ENCODE assay signal across 9 cellular contexts in the genomic region with DNA sequence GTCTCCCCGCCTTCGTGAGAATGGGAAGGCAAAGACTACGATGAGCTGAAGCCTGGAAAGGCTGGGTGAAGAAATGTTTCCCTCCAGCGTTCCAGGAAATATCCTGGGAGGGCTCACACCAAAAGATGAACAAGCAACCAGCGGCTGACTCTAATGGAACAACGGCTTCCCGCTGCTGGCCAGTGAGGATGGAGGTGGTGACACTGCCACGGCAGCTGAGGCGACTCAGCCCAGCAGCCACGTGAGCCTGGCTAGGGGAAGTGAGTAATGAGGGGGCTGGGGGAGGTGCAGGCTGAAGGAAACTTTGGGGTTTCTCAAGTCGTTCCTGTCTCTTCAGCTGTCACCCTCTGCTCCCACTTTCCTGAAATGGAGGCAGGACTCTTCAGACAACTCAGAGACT.
DNase-seq lines count a peak whose midpoint lies in the region; ATAC-seq and TF ChIP-seq lines count a peak whose summit lies in the region.
"Had no signal": no experiment of that assay in that cellular context is flagged by ENCODE, and none has a peak within 500 bp of the region (broad histone marks: within the 10 kb centered on the region; RNA-seq: fewer than 3 reads in every experiment).

No MANE protein-coding gene starts in this region.

- no peaks in the 10 kb centered on the region for H3K27me3 ChIP-seq in prostate gland (replicated peaks; ENCODE audit: insufficient read depth)

- no peak for TF ChIP-seq POLR2A in prostate gland (IDR thresholded peaks at IDR 0.05)

- no peak overlapping the region for H3K4me3 ChIP-seq in mucosa of descending colon
- H3K4me3 ChIP-seq in prostate gland: no peak overlapping the region

- H3K27ac Mint-ChIP-seq in activated naive CD8-positive, alpha-beta T cell treated with anti-CD3 and anti-CD28 coated beads for 36 hours: peak overlapping the region; percentile 71

- peak; percentile 62 for ATAC-seq in mucosa of descending colon

- no peaks in the 10 kb centered on the region for H3K9me3 Mint-ChIP-seq in activated naive CD8-positive, alpha-beta T cell treated with anti-CD3 and anti-CD28 coated beads for 36 hours
- H3K9me3 Mint-ChIP-seq: neural crest cell had no signal

- DNase-seq in activated naive CD4-positive, alpha-beta T cell treated with Interleukin-2 at 50 U/mL for 16 hours: peak; percentile 13
- DNase-seq in activated naive CD4-positive, alpha-beta T cell treated with anti-CD3 and anti-CD28 coated beads, Interleukin-2, amount 50 U/mL, for 16 hours: no peak
- DNase-seq in activated naive CD8-positive, alpha-beta T cell treated with anti-CD3 and anti-CD28 coated beads for 36 hours: peak; percentile 40
- DNase-seq in mucosa of descending colon (peak; percentile 46 to 76 (median 50)), prostate gland (ENCODE audit: low spot score) (no peak), NCI-H1105 (lab: John Stamatoyannopoulos, UW) (no peak), retina (no peak)

- 83% methylated on average over 11 of the region's 11 CpGs for WGBS in prostate gland

- H3K27ac ChIP-seq in KOPT-K1 (ENCODE audit: low read depth, low read length, poor library complexity, severe bottlenecking): peak overlapping the region; percentile 90
- H3K27ac ChIP-seq in prostate gland: no peak overlapping the region

- intact Hi-C loops in mucosa of descending colon (cut with DNase I, micrococcal nuclease) (no loop called here), prostate gland (cut with DNase I) (loop anchor here (10.0 kb wide), 1 partner anchor 129 kb away; no protein-coding TSS in a partner anchor)

- no peak for TF ChIP-seq CTCF in mucosa of descending colon (IDR thresholded peaks at IDR 0.05)
- TF ChIP-seq CTCF in prostate gland (IDR thresholded peaks at IDR 0.05): no peak

- H3K4me1 ChIP-seq in mucosa of descending colon (ENCODE audit: low read depth) (peaks cover 12% of the 10 kb centered on the region), prostate gland (replicated peaks) (no peaks in the 10 kb centered on the region)

- H3K36me3 Mint-ChIP-seq in activated naive CD8-positive, alpha-beta T cell treated with anti-CD3 and anti-CD28 coated beads for 36 hours: peaks cover 24% of the 10 kb centered on the region

- peak overlapping the region; percentile 42 for H3K4me3 Mint-ChIP-seq in activated naive CD8-positive, alpha-beta T cell treated with anti-CD3 and anti-CD28 coated beads for 36 hours
- H3K4me3 Mint-ChIP-seq: neural crest cell had no signal

- peaks cover 35% of the 10 kb centered on the region for H3K4me1 Mint-ChIP-seq in activated naive CD8-positive, alpha-beta T cell treated with anti-CD3 and anti-CD28 coated beads for 36 hours
- H3K4me1 Mint-ChIP-seq: neural crest cell had no signal

- no peaks in the 10 kb centered on the region for H3K27me3 Mint-ChIP-seq in activated naive CD8-positive, alpha-beta T cell treated with anti-CD3 and anti-CD28 coated beads for 36 hours

- no peaks in the 10 kb centered on the region for H3K36me3 ChIP-seq in KOPT-K1 (ENCODE audit: insufficient read depth, low read length)
- H3K36me3 ChIP-seq in mucosa of descending colon (ENCODE audit: low read depth): no peaks in the 10 kb centered on the region
- H3K36me3 ChIP-seq in prostate gland: no peaks in the 10 kb centered on the region

- H3K9me3 ChIP-seq in KOPT-K1 (ENCODE audit: insufficient read depth, low read length, poor library complexity, severe bottlenecking) (no peaks in the 10 kb centered on the region), mucosa of descending colon (no peaks in the 10 kb centered on the region), prostate gland (no peaks in the 10 kb centered on the region)

Comparison
In these comparisons a context has a peak if more than half of its experiments do, and no peak if none do; other contexts are left out.
1. DNase-seq: peak in activated naive CD4-positive, alpha-beta T cell treated with Interleukin-2 at 50 U/mL for 16 hours (single experiment), activated naive CD8-positive, alpha-beta T cell treated with anti-CD3 and anti-CD28 coated beads for 36 hours (single experiment) and mucosa of descending colon (3 of 3); none in activated naive CD4-positive, alpha-beta T cell treated with anti-CD3 and anti-CD28 coated beads, Interleukin-2, amount 50 U/mL, for 16 hours (single experiment), prostate gland (single experiment), NCI-H1105 (single experiment) and retina (single experiment).